10 cellular contexts compared by ENCODE assay signal in the genomic region with DNA sequence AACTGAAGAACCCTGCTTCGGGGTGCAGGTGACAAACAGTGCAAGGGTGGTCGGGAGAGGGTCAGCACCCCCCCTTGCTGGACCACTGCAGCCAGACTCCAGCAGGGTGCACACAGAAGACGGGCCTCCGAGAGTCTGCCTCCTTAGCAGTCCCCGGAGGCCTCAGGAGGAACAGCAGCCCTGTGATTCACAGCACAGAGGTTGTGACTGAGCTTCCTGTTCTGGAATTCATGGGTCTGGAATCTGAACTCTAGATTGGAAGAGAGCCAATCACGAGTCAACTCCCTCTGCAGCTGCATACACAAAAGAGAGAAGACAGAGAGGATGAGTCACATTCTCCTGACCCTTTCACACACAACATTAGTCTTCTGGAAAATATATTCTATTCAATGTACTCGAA.
A peak's percentile ranks its signal among the peaks of the same experiment; 100 is the strongest.
DNase-seq lines count a peak whose midpoint lies in the region; ATAC-seq and TF ChIP-seq lines count a peak whose summit lies in the region.
"Had no signal": no experiment of that assay in that cellular context is flagged by ENCODE, and none has a peak within 500 bp of the region (broad histone marks: within the 10 kb centered on the region; RNA-seq: fewer than 3 reads in every experiment).

No MANE protein-coding gene starts in this region.

- no peak for ATAC-seq in GM18873 (IDR thresholded peaks at IDR 0.05; ENCODE audit: low FRiP score, unreplicated experiment)
- ATAC-seq in HG02840 (IDR thresholded peaks at IDR 0.05; ENCODE audit: low FRiP score, unreplicated experiment) = no peak

- peak; percentile 53 for DNase-seq in HPDE6-E6E7 (ENCODE audit: extremely low spot score)
- DNase-seq in ascending aorta (ENCODE audit: low spot score in 2 of 2) = peak; percentile 9 to 71
- peak; percentile 97 for DNase-seq in iris pigment epithelial cell (ENCODE audit: low read depth)
- DNase-seq in NCI-H2196 (lab: John Stamatoyannopoulos, UW; ENCODE audit: unreplicated experiment) = no peak
- no peak for DNase-seq in activated effector memory CD4-positive, alpha-beta T cell treated with anti-CD3 and anti-CD28 coated beads, Interleukin-2, amount 50 U/mL, for 16 hours
- DNase-seq: activated CD4-positive, alpha-beta T cell treated with anti-CD3 and anti-CD28 coated beads, Interleukin-2, amount 10 ng/mL, durations not matched to agents 24 days and 14 days; CD4-positive, CD25-positive, alpha-beta regulatory T cell had no signal

- no peaks in the 10 kb centered on the region for H3K36me3 ChIP-seq in ACC112 (ENCODE audit: insufficient read depth, low read length)
- no peaks in the 10 kb centered on the region for H3K36me3 ChIP-seq in ascending aorta

- H3K79me2 ChIP-seq in ACC112 (ENCODE audit: control insufficient read depth, insufficient read depth, low read length, unreplicated experiment) = no peaks in the 10 kb centered on the region

- peaks cover 11% of the 10 kb centered on the region for H3K4me1 ChIP-seq in ACC112 (ENCODE audit: control insufficient read depth, insufficient read depth, low read length, unreplicated experiment)
- peaks cover 2 to 18% of the 10 kb centered on the region in 2 donors for H3K4me1 ChIP-seq in ascending aorta

- no peak overlapping the region for H2AFZ ChIP-seq in ACC112 (ENCODE audit: low read length, unreplicated experiment)

- no peaks in the 10 kb centered on the region for H3K27me3 ChIP-seq in ACC112 (ENCODE audit: insufficient read depth, low read length)
- H3K27me3 ChIP-seq in ascending aorta = no peaks in the 10 kb centered on the region

- intact Hi-C loops in ascending aorta (cut with DNase I) = no loop called here

- H3K9me3 ChIP-seq in ascending aorta = no peaks in the 10 kb centered on the region

- TF ChIP-seq CTCF in ascending aorta (IDR thresholded peaks at IDR 0.05) = peak in 2 of 3 experiments; percentile 23 to 30

- H3K27ac ChIP-seq in ACC112 (ENCODE audit: low read depth, low read length) (peak overlapping the region; percentile 48; the same call in 1 of the 2 replicates), ascending aorta (peak overlapping the region; percentile 17 to 67)

- no peak overlapping the region for H3K4me3 ChIP-seq in ACC112 (ENCODE audit: low read depth, low read length)
- no peak overlapping the region for H3K4me3 ChIP-seq in ascending aorta

Comparison
In these comparisons a context has a peak if more than half of its experiments do, and no peak if none do; other contexts are left out.
1. DNase-seq: peak in HPDE6-E6E7 (single experiment), ascending aorta (2 of 2) and iris pigment epithelial cell (single experiment); none in NCI-H2196 (single experiment) and activated effector memory CD4-positive, alpha-beta T cell treated with anti-CD3 and anti-CD28 coated beads, Interleukin-2, amount 50 U/mL, for 16 hours (single experiment).